ENCODE assay signal across 15 cellular contexts in the genomic region with DNA sequence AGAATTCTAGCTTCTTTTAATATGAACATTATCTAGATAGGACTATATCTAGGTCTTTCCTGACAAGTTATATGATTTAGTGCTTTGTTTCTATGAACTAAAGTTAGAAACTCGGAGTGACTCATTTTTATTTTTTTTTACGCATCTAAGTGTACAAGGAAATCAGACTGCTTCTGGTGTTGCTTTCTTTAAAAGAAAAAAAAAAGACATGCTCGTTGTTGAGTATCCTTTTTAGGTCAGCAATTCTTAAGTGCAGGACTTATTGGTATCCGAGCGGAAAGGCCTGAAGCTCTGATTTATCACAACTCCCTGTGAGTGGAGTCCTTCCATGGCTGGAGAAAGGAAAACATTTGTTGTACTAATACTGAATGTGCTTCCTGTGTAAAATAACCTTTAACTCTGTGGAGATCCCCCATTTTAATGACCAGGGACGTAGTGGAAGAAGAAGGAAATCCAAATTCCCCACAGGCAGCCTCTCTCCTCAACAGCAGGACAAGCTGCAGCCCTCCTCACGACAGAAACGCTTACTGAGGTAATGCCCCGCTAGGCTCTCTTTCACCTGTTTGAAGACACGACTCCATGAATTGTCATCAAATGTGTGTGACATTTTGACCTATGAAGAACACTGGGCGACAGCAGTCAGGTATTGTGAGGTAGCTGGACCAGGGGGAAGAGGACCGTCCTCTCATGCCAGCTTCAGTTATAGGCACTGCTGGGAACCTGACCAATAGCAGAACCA. TPM values are rescaled to one million over a fixed set of nuclear protein-coding genes. Genes with fewer than 3 reads are reported as not detected.
DNase-seq lines count a peak whose midpoint lies in the region; ATAC-seq and TF ChIP-seq lines count a peak whose summit lies in the region.
"Had no signal": no experiment of that assay in that cellular context is flagged by ENCODE, and none has a peak within 500 bp of the region (broad histone marks: within the 10 kb centered on the region; RNA-seq: fewer than 3 reads in every experiment).

No MANE protein-coding gene starts in this region.

- H3K27ac ChIP-seq in heart right ventricle = peak overlapping the region; percentile 7 to 83 (median 62)
- H3K27ac ChIP-seq in vagina = peak overlapping the region; percentile 64
- H3K27ac ChIP-seq: A549 had no signal

- 51 to 58% methylated on average over 12 of the region's 12 CpGs for WGBS in heart right ventricle, 2 donors

- no peaks in the 10 kb centered on the region for H3K9me3 ChIP-seq in heart right ventricle
- H3K9me3 ChIP-seq in vagina = no peaks in the 10 kb centered on the region
- H3K9me3 ChIP-seq: A549 had no signal

- peak; percentile 39 to 87 (median 72) for ATAC-seq in heart right ventricle
- ATAC-seq in Right ventricle myocardium inferior = no peak
- ATAC-seq in activated naive CD4-positive, alpha-beta T cell treated with anti-CD3 and anti-CD28 coated beads, Interleukin-2, amount 50 U/mL, for 72 hours = no peak
- ATAC-seq: A549 had no signal

- H3K36me3 ChIP-seq in heart right ventricle (no peaks in the 10 kb centered on the region), vagina (no peaks in the 10 kb centered on the region)

- H3K9me3 Mint-ChIP-seq in activated naive CD4-positive, alpha-beta T cell treated with anti-CD3 and anti-CD28 coated beads, Interleukin-2, amount 50 U/mL, for 72 hours = peaks cover 0 to 5% of the 10 kb centered on the region in 2 donors
- H3K9me3 Mint-ChIP-seq: T-helper 2 cell treated with Interferon-gamma antibody and Interleukin-4, amounts not matched to agents 5 μg/mL and 100 μg/mL, for 36 hours had no signal

- no peak overlapping the region for H3K27ac Mint-ChIP-seq in activated naive CD4-positive, alpha-beta T cell treated with anti-CD3 and anti-CD28 coated beads, Interleukin-2, amount 50 U/mL, for 72 hours
- H3K27ac Mint-ChIP-seq: GM23338; T-helper 2 cell treated with Interferon-gamma antibody and Interleukin-4, amounts not matched to agents 5 μg/mL and 100 μg/mL, for 36 hours had no signal

- intact Hi-C loops in heart right ventricle (cut with DNase I) = loop anchor here in 1 of 10 donors (2.0 kb wide), 1 partner anchor 18 kb away; a partner anchor contains a TSS
- intact Hi-C loops in Right ventricle myocardium inferior (cut with DNase I) = no loop called here
- intact Hi-C loops in vagina (cut with DNase I) = no loop called here

- H3K27me3 ChIP-seq in heart right ventricle (peaks cover 0 to 4% (median 0%) of the 10 kb centered on the region in 7 donors), vagina (no peaks in the 10 kb centered on the region)

- TF ChIP-seq CTCF in heart right ventricle (IDR thresholded peaks at IDR 0.05) = no peak
- no peak for TF ChIP-seq CTCF in vagina (IDR thresholded peaks at IDR 0.05)

- H3K4me1 ChIP-seq in heart right ventricle (peaks cover 0 to 42% (median 20%) of the 10 kb centered on the region in 9 donors), vagina (no peaks in the 10 kb centered on the region)
- H3K4me1 ChIP-seq: A549 had no signal

- DNase-seq in heart right ventricle = peak in 1 of 2 donors; percentile 28
- DNase-seq in Right ventricle myocardium inferior (ENCODE audit: missing footprints) = no peak
- DNase-seq in dermis blood vessel endothelial cell = peak; percentile 97
- peak; percentile 66 to 99 for DNase-seq in lung microvascular endothelial cell (ENCODE audit: low read depth in 2 of 2)
- DNase-seq in vagina (ENCODE audit: extremely low spot score in 2 of 2) = no peak
- DNase-seq in activated naive CD4-positive, alpha-beta T cell treated with anti-CD3 and anti-CD28 coated beads, Interleukin-2, amount 50 U/mL, for 16 hours = no peak
- DNase-seq in activated naive CD4-positive, alpha-beta T cell treated with anti-CD3 and anti-CD28 coated beads, Interleukin-2, amount 50 U/mL, for 72 hours (ENCODE audit: low spot score in 2 of 2) = no peak
- no peak for DNase-seq in NCI-H748 treated with DMSO at 0.1 percent for 48 hours (lab: John Stamatoyannopoulos, UW)
- DNase-seq: activated CD4-positive, alpha-beta T cell treated with anti-CD3 and anti-CD28 coated beads, Interleukin-2, amount 50 U/mL, for 4 hours; cerebellar nuclear complex; NCI-H1417; NCI-H510A treated with DMSO at 0.1 percent for 48 hours had no signal

- no peaks in the 10 kb centered on the region for H3K36me3 Mint-ChIP-seq in activated naive CD4-positive, alpha-beta T cell treated with anti-CD3 and anti-CD28 coated beads, Interleukin-2, amount 50 U/mL, for 72 hours

- H3K4me3 ChIP-seq in heart right ventricle (no peak overlapping the region), vagina (no peak overlapping the region)
- H3K4me3 ChIP-seq: A549, GM23338 had no signal

- no peak for TF ChIP-seq POLR2A in vagina (IDR thresholded peaks at IDR 0.05)

RNA-seq across cellular contexts. Expression of a gene that starts 17.9 kb away (rescaled TPM):
- total RNA-seq in heart right ventricle (100 to 1,000 TPM in 7 of 10 donors, 10 to 100 TPM in 3; 91.7 to 120 (median 101) TPM), Right ventricle myocardium inferior (113 TPM), dermis blood vessel endothelial cell (99.5 and 121 TPM in 2 replicates), lung microvascular endothelial cell (63.7 and 95.7 TPM in 2 replicates), vagina (23.8 TPM)
- 100 to 1,000 TPM in 1 of 2 donors, 10 to 100 TPM in 1; 69.1 to 134 TPM for polyA plus RNA-seq in heart right ventricle
- total RNA-seq in activated naive CD4-positive, alpha-beta T cell treated with anti-CD3 and anti-CD28 coated beads, Interleukin-2, amount 50 U/mL, for 72 hours = 100 to 1,000 TPM; 101 to 110 TPM

Comparison
In these comparisons a context has a peak if more than half of its experiments do, and no peak if none do; other contexts are left out.
1. ATAC-seq: peak in heart right ventricle (8 of 8); none in Right ventricle myocardium inferior (single experiment) and activated naive CD4-positive, alpha-beta T cell treated with anti-CD3 and anti-CD28 coated beads, Interleukin-2, amount 50 U/mL, for 72 hours (0 of 2).
2. DNase-seq: peak in dermis blood vessel endothelial cell (single experiment) and lung microvascular endothelial cell (2 of 2); none in Right ventricle myocardium inferior (single experiment), vagina (0 of 2), activated naive CD4-positive, alpha-beta T cell treated with anti-CD3 and anti-CD28 coated beads, Interleukin-2, amount 50 U/mL, for 16 hours (single experiment), activated naive CD4-positive, alpha-beta T cell treated with anti-CD3 and anti-CD28 coated beads, Interleukin-2, amount 50 U/mL, for 72 hours (0 of 2) and NCI-H748 treated with DMSO at 0.1 percent for 48 hours (single experiment).